ENCODE assay signal across 1 cellular context in the genomic region with DNA sequence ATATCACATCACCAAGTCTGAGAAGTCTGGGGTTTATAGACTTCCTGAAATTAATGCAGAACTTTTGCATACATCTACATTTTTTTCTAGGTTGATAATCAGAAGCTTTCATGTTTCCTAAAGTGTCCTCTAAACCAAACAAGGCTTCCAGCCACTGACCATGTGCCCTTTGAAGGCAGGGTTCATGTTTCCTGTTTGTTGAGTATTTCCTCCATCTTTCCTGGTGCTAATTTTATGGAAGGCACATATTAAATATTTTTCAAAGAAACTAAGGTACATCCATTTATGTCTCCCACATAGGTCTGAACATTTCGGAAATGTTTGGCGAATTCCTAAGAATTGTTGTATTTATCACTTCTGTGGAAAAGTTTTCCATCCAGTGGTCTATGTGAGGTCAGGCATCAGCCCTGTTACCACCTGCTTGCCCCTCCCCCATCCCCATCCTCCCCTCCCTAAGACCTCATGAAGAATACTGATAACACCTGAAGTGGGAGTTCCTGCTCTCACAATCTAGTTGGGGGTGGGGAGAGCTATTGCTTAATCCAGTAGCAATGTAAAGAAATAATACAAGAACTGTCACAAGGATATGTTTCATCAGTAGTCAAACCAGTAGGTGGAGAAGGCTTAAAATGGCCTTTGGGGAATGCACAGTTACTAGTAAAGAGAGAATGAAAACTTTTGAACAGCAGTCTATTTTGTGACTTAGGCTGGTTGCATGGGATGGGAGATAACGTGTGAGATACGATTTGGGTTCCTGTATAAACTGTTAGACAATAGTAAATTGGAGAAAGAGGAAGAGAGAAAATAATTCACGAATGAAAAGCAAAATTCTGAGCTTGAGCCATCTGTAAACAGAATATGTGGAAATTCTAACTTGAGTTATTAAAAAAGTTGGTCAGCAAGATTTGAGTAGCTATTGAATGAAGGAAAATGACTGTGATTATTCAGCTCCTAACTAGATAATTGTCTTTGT.
TF ChIP-seq lines count a peak whose summit lies in the region.

No MANE protein-coding gene starts in this region.

TF ChIP-seq in K562, 482 proteins besides CTCF, POLR2A, EP300 and RAD21 (continued from another document and continues in another):
- TF ChIP-seq, protein P1, sequence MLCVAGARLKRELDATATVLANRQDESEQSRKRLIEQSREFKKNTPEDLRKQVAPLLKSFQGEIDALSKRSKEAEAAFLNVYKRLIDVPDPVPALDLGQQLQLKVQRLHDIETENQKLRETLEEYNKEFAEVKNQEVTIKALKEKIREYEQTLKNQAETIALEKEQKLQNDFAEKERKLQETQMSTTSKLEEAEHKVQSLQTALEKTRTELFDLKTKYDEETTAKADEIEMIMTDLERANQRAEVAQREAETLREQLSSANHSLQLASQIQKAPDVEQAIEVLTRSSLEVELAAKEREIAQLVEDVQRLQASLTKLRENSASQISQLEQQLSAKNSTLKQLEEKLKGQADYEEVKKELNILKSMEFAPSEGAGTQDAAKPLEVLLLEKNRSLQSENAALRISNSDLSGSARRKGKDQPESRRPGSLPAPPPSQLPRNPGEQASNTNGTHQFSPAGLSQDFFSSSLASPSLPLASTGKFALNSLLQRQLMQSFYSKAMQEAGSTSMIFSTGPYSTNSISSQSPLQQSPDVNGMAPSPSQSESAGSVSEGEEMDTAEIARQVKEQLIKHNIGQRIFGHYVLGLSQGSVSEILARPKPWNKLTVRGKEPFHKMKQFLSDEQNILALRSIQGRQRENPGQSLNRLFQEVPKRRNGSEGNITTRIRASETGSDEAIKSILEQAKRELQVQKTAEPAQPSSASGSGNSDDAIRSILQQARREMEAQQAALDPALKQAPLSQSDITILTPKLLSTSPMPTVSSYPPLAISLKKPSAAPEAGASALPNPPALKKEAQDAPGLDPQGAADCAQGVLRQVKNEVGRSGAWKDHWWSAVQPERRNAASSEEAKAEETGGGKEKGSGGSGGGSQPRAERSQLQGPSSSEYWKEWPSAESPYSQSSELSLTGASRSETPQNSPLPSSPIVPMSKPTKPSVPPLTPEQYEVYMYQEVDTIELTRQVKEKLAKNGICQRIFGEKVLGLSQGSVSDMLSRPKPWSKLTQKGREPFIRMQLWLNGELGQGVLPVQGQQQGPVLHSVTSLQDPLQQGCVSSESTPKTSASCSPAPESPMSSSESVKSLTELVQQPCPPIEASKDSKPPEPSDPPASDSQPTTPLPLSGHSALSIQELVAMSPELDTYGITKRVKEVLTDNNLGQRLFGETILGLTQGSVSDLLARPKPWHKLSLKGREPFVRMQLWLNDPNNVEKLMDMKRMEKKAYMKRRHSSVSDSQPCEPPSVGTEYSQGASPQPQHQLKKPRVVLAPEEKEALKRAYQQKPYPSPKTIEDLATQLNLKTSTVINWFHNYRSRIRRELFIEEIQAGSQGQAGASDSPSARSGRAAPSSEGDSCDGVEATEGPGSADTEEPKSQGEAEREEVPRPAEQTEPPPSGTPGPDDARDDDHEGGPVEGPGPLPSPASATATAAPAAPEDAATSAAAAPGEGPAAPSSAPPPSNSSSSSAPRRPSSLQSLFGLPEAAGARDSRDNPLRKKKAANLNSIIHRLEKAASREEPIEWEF (CRISPR knock-in tag; IDR thresholded peaks at IDR 0.05): no peak
- peak; percentile 52; the same call in 1 of the 2 replicates for TF ChIP-seq HDAC2 (IDR thresholded peaks at IDR 0.05)
- TF ChIP-seq ZC3H8 (IDR thresholded peaks at IDR 0.05): no peak
- TF ChIP-seq PML (IDR thresholded peaks at IDR 0.05; ENCODE audit: low read length): peak; percentile 50; the same call in 1 of the 2 replicates
- 0 out of 2 replicates have a peak, but pooled peaks have one; percentile 13 for TF ChIP-seq MYC (IDR thresholded peaks at IDR 0.05; ENCODE audit: low read depth, low read length)
- TF ChIP-seq MYC (CRISPR knock-in tag; IDR thresholded peaks at IDR 0.05; ENCODE audit: borderline replicate concordance, low read depth): no peak
- 0 out of 2 replicates have a peak, but pooled peaks have one; percentile 17 for TF ChIP-seq CREM (IDR thresholded peaks at IDR 0.05; ENCODE audit: low read depth)
- TF ChIP-seq SMARCE1 (IDR thresholded peaks at IDR 0.05): peak; percentile 69; the same call in 1 of the 2 replicates
- TF ChIP-seq, protein P2, sequence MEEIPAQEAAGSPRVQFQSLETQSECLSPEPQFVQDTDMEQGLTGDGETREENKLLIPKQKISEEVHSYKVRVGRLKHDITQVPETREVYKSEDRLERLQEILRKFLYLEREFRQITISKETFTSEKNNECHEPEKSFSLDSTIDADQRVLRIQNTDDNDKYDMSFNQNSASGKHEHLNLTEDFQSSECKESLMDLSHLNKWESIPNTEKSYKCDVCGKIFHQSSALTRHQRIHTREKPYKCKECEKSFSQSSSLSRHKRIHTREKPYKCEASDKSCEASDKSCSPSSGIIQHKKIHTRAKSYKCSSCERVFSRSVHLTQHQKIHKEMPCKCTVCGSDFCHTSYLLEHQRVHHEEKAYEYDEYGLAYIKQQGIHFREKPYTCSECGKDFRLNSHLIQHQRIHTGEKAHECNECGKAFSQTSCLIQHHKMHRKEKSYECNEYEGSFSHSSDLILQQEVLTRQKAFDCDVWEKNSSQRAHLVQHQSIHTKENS (CRISPR knock-in tag; IDR thresholded peaks at IDR 0.05): no peak
- TF ChIP-seq, protein P3, sequence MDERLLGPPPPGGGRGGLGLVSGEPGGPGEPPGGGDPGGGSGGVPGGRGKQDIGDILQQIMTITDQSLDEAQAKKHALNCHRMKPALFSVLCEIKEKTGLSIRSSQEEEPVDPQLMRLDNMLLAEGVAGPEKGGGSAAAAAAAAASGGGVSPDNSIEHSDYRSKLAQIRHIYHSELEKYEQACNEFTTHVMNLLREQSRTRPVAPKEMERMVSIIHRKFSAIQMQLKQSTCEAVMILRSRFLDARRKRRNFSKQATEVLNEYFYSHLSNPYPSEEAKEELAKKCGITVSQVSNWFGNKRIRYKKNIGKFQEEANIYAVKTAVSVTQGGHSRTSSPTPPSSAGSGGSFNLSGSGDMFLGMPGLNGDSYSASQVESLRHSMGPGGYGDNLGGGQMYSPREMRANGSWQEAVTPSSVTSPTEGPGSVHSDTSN (CRISPR knock-in tag; IDR thresholded peaks at IDR 0.05; ENCODE audit: low read depth): no peak
- TF ChIP-seq, protein P3 (tag; conservative IDR thresholded peaks at IDR 0.05; ENCODE audit: low read depth): no peak
- TF ChIP-seq, protein P4, sequence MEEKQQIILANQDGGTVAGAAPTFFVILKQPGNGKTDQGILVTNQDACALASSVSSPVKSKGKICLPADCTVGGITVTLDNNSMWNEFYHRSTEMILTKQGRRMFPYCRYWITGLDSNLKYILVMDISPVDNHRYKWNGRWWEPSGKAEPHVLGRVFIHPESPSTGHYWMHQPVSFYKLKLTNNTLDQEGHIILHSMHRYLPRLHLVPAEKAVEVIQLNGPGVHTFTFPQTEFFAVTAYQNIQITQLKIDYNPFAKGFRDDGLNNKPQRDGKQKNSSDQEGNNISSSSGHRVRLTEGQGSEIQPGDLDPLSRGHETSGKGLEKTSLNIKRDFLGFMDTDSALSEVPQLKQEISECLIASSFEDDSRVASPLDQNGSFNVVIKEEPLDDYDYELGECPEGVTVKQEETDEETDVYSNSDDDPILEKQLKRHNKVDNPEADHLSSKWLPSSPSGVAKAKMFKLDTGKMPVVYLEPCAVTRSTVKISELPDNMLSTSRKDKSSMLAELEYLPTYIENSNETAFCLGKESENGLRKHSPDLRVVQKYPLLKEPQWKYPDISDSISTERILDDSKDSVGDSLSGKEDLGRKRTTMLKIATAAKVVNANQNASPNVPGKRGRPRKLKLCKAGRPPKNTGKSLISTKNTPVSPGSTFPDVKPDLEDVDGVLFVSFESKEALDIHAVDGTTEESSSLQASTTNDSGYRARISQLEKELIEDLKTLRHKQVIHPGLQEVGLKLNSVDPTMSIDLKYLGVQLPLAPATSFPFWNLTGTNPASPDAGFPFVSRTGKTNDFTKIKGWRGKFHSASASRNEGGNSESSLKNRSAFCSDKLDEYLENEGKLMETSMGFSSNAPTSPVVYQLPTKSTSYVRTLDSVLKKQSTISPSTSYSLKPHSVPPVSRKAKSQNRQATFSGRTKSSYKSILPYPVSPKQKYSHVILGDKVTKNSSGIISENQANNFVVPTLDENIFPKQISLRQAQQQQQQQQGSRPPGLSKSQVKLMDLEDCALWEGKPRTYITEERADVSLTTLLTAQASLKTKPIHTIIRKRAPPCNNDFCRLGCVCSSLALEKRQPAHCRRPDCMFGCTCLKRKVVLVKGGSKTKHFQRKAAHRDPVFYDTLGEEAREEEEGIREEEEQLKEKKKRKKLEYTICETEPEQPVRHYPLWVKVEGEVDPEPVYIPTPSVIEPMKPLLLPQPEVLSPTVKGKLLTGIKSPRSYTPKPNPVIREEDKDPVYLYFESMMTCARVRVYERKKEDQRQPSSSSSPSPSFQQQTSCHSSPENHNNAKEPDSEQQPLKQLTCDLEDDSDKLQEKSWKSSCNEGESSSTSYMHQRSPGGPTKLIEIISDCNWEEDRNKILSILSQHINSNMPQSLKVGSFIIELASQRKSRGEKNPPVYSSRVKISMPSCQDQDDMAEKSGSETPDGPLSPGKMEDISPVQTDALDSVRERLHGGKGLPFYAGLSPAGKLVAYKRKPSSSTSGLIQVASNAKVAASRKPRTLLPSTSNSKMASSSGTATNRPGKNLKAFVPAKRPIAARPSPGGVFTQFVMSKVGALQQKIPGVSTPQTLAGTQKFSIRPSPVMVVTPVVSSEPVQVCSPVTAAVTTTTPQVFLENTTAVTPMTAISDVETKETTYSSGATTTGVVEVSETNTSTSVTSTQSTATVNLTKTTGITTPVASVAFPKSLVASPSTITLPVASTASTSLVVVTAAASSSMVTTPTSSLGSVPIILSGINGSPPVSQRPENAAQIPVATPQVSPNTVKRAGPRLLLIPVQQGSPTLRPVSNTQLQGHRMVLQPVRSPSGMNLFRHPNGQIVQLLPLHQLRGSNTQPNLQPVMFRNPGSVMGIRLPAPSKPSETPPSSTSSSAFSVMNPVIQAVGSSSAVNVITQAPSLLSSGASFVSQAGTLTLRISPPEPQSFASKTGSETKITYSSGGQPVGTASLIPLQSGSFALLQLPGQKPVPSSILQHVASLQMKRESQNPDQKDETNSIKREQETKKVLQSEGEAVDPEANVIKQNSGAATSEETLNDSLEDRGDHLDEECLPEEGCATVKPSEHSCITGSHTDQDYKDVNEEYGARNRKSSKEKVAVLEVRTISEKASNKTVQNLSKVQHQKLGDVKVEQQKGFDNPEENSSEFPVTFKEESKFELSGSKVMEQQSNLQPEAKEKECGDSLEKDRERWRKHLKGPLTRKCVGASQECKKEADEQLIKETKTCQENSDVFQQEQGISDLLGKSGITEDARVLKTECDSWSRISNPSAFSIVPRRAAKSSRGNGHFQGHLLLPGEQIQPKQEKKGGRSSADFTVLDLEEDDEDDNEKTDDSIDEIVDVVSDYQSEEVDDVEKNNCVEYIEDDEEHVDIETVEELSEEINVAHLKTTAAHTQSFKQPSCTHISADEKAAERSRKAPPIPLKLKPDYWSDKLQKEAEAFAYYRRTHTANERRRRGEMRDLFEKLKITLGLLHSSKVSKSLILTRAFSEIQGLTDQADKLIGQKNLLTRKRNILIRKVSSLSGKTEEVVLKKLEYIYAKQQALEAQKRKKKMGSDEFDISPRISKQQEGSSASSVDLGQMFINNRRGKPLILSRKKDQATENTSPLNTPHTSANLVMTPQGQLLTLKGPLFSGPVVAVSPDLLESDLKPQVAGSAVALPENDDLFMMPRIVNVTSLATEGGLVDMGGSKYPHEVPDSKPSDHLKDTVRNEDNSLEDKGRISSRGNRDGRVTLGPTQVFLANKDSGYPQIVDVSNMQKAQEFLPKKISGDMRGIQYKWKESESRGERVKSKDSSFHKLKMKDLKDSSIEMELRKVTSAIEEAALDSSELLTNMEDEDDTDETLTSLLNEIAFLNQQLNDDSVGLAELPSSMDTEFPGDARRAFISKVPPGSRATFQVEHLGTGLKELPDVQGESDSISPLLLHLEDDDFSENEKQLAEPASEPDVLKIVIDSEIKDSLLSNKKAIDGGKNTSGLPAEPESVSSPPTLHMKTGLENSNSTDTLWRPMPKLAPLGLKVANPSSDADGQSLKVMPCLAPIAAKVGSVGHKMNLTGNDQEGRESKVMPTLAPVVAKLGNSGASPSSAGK (IDR thresholded peaks at IDR 0.05): peak; percentile 65
- TF ChIP-seq SRSF3 (IDR thresholded peaks at IDR 0.05; ENCODE audit: insufficient read depth, low read length): no peak
- TF ChIP-seq BRF1 (IDR thresholded peaks at IDR 0.05; ENCODE audit: borderline replicate concordance, extremely low read depth, insufficient read length): no peak
- peak; percentile 59 for TF ChIP-seq TAL1 (IDR thresholded peaks at IDR 0.05)
- no peak for TF ChIP-seq PCBP1 (IDR thresholded peaks at IDR 0.05; ENCODE audit: low read depth, low read length, poor library complexity, severe bottlenecking)
- 0 out of 2 replicates have a peak, but pooled peaks have one; percentile 34 for TF ChIP-seq EGR1 (conservative IDR thresholded peaks at IDR 0.05)
- TF ChIP-seq CBFA2T2 (conservative IDR thresholded peaks at IDR 0.05): peak; percentile 74
- TF ChIP-seq, protein P5, sequence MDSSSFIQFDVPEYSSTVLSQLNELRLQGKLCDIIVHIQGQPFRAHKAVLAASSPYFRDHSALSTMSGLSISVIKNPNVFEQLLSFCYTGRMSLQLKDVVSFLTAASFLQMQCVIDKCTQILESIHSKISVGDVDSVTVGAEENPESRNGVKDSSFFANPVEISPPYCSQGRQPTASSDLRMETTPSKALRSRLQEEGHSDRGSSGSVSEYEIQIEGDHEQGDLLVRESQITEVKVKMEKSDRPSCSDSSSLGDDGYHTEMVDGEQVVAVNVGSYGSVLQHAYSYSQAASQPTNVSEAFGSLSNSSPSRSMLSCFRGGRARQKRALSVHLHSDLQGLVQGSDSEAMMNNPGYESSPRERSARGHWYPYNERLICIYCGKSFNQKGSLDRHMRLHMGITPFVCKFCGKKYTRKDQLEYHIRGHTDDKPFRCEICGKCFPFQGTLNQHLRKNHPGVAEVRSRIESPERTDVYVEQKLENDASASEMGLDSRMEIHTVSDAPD (CRISPR knock-in tag; IDR thresholded peaks at IDR 0.05): no peak
